ENCODE assay signal across 1 cellular context in the genomic region with DNA sequence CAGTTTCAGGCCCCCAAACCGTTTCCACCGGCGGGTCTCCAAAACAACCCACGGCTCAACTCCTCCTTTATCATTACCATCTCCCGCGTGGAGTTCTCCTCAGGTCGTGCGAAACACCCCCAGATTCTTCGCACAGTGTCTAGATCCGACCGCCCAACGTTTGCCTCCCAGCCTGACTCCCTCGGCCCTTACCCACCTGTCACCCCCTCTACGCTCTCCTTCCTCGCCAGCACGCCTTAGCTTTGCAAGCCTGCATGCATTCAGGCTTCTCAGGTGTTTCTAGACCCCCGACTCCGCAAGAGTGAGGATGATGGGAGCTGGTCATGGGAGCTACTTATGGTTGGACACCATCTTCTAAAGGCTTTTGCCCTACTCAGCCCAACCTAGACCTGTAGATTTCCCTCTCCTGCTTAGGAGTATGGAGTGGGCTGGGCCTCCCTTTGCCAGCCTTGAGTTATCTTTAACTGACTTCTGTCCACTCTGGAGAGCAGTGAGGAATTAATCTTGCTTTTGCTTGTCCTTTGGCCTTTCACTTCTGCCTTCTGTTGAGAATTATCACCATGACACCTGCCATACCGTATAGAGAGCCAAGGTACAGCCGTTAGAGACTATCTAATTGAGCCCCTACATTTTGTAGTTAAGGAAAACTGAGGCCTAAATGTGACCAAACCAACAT.
A peak's percentile ranks its signal among the peaks of the same experiment; 100 is the strongest.
TF ChIP-seq lines count a peak whose summit lies in the region.

No MANE protein-coding gene starts in this region.

TF ChIP-seq in K562, 482 proteins besides CTCF, POLR2A, EP300 and RAD21 (continued from another document and continues in another):
- no peak for TF ChIP-seq ZBTB40 (IDR thresholded peaks at IDR 0.05)
- no peak for TF ChIP-seq ZBTB40 (CRISPR knock-in tag; IDR thresholded peaks at IDR 0.05)
- TF ChIP-seq, protein P1, sequence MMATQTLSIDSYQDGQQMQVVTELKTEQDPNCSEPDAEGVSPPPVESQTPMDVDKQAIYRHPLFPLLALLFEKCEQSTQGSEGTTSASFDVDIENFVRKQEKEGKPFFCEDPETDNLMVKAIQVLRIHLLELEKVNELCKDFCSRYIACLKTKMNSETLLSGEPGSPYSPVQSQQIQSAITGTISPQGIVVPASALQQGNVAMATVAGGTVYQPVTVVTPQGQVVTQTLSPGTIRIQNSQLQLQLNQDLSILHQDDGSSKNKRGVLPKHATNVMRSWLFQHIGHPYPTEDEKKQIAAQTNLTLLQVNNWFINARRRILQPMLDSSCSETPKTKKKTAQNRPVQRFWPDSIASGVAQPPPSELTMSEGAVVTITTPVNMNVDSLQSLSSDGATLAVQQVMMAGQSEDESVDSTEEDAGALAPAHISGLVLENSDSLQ (IDR thresholded peaks at IDR 0.05), result peak; percentile 52
- no peak for TF ChIP-seq ZNF24 (IDR thresholded peaks at IDR 0.05)
- TF ChIP-seq SMAD2 (IDR thresholded peaks at IDR 0.05; ENCODE audit: low read depth, low read length), result no peak
- no peak for TF ChIP-seq TSC22D4 (tag; IDR thresholded peaks at IDR 0.05)
- no peak for TF ChIP-seq ZNF76 (CRISPR knock-in tag; IDR thresholded peaks at IDR 0.05; ENCODE audit: borderline replicate concordance)
- peak; percentile 80 for TF ChIP-seq TEAD4 (IDR thresholded peaks at IDR 0.05; ENCODE audit: low read length)
- TF ChIP-seq TEAD4 (CRISPR knock-in tag; IDR thresholded peaks at IDR 0.05; ENCODE audit: borderline replicate concordance), result no peak
- no peak for TF ChIP-seq E2F5 (CRISPR knock-in tag; IDR thresholded peaks at IDR 0.05)
- no peak for TF ChIP-seq PTRF (tag; IDR thresholded peaks at IDR 0.05)
- TF ChIP-seq ZFP36 (IDR thresholded peaks at IDR 0.05; ENCODE audit: low read depth, low read length, partially characterized antibody), result no peak
- TF ChIP-seq IRF2 (CRISPR knock-in tag; IDR thresholded peaks at IDR 0.05), result no peak
- TF ChIP-seq, protein P2, sequence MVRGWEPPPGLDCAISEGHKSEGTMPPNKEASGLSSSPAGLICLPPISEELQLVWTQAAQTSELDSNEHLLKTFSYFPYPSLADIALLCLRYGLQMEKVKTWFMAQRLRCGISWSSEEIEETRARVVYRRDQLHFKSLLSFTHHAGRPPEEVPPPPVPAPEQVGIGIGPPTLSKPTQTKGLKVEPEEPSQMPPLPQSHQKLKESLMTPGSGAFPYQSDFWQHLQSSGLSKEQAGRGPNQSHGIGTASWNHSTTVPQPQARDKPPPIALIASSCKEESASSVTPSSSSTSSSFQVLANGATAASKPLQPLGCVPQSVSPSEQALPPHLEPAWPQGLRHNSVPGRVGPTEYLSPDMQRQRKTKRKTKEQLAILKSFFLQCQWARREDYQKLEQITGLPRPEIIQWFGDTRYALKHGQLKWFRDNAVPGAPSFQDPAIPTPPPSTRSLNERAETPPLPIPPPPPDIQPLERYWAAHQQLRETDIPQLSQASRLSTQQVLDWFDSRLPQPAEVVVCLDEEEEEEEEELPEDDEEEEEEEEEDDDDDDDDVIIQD (CRISPR knock-in tag; IDR thresholded peaks at IDR 0.05), result no peak
- no peak for TF ChIP-seq PTTG1 (tag; IDR thresholded peaks at IDR 0.05; ENCODE audit: low read depth)
- TF ChIP-seq ZFPM2 (CRISPR knock-in tag; IDR thresholded peaks at IDR 0.05), result no peak
- no peak for TF ChIP-seq SRF (CRISPR knock-in tag; IDR thresholded peaks at IDR 0.05)
- TF ChIP-seq CREB5 (CRISPR knock-in tag; IDR thresholded peaks at IDR 0.05), result no peak
- TF ChIP-seq, protein P3, sequence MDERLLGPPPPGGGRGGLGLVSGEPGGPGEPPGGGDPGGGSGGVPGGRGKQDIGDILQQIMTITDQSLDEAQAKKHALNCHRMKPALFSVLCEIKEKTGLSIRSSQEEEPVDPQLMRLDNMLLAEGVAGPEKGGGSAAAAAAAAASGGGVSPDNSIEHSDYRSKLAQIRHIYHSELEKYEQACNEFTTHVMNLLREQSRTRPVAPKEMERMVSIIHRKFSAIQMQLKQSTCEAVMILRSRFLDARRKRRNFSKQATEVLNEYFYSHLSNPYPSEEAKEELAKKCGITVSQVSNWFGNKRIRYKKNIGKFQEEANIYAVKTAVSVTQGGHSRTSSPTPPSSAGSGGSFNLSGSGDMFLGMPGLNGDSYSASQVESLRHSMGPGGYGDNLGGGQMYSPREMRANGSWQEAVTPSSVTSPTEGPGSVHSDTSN (CRISPR knock-in tag; IDR thresholded peaks at IDR 0.05; ENCODE audit: low read depth), result no peak
- TF ChIP-seq, protein P3 (tag; conservative IDR thresholded peaks at IDR 0.05; ENCODE audit: low read depth), result peak; percentile 64
- no peak; the same call in 1 of the 2 replicates for TF ChIP-seq ARID4B (CRISPR knock-in tag; IDR thresholded peaks at IDR 0.05)
- TF ChIP-seq, protein P4, sequence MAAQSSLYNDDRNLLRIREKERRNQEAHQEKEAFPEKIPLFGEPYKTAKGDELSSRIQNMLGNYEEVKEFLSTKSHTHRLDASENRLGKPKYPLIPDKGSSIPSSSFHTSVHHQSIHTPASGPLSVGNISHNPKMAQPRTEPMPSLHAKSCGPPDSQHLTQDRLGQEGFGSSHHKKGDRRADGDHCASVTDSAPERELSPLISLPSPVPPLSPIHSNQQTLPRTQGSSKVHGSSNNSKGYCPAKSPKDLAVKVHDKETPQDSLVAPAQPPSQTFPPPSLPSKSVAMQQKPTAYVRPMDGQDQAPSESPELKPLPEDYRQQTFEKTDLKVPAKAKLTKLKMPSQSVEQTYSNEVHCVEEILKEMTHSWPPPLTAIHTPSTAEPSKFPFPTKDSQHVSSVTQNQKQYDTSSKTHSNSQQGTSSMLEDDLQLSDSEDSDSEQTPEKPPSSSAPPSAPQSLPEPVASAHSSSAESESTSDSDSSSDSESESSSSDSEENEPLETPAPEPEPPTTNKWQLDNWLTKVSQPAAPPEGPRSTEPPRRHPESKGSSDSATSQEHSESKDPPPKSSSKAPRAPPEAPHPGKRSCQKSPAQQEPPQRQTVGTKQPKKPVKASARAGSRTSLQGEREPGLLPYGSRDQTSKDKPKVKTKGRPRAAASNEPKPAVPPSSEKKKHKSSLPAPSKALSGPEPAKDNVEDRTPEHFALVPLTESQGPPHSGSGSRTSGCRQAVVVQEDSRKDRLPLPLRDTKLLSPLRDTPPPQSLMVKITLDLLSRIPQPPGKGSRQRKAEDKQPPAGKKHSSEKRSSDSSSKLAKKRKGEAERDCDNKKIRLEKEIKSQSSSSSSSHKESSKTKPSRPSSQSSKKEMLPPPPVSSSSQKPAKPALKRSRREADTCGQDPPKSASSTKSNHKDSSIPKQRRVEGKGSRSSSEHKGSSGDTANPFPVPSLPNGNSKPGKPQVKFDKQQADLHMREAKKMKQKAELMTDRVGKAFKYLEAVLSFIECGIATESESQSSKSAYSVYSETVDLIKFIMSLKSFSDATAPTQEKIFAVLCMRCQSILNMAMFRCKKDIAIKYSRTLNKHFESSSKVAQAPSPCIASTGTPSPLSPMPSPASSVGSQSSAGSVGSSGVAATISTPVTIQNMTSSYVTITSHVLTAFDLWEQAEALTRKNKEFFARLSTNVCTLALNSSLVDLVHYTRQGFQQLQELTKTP (IDR thresholded peaks at IDR 0.05; ENCODE audit: low read depth in 1 of 2, partially characterized antibody in 2 of 2), result peak; percentile 26 to 30
- no peak for TF ChIP-seq CHCHD3 (CRISPR knock-in tag; IDR thresholded peaks at IDR 0.05)
